In the genomic region with DNA sequence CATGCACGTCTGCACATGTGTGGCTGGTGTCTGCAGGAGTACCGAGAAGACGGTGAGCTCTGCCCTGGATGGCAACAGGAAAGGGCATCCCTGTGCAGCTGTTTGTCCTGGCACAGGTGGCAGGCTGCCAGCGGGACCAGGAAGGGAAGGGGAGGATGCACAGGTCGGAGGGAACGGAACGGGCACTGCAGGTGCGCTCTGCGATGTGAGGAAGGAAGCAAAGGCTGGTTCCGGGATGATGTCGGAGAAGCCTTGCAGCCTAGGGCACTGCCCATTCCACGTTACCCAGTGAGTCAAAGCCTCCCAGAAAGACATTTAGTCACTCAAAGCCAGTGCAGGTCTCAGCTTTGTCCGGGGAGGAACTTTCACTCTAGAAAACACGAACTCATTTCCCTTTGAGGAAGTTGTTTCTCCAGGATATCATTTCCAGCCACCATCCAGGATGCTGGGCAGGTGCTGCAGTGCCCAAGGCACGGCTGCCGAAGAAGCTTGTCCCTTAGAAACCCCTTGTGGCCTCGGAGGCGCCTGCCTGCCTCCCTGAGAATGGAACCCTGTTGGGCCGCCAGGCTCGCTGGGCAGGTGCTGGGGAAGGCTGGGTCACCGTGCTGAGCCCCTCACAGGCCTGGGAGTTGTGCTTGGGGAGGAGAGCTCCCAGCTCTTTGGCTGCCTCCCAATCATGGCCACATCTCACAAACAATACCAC, we compare ENCODE assay signal across 14 cellular contexts. TPM values are rescaled to one million over a fixed set of nuclear protein-coding genes. Genes with fewer than 3 reads are reported as not detected.
A peak's percentile ranks its signal among the peaks of the same experiment; 100 is the strongest.
DNase-seq lines count a peak whose midpoint lies in the region; ATAC-seq and TF ChIP-seq lines count a peak whose summit lies in the region.
"Had no signal": no experiment of that assay in that cellular context is flagged by ENCODE, and none has a peak within 500 bp of the region (broad histone marks: within the 10 kb centered on the region; RNA-seq: fewer than 3 reads in every experiment).

No MANE protein-coding gene starts in this region.

- H3K27ac ChIP-seq in SJCRH30: peak overlapping the region; percentile 54
- no peak overlapping the region for H3K27ac ChIP-seq in left lung
- no peak overlapping the region for H3K27ac ChIP-seq in brain microvascular endothelial cell
- H3K27ac ChIP-seq: ovary had no signal

- ATAC-seq in left lung (peak; percentile 37), WTC11 (no peak), HG03159 (IDR thresholded peaks at IDR 0.05; ENCODE audit: unreplicated experiment) (no peak)
- ATAC-seq: activated CD8-positive, alpha-beta T cell treated with anti-CD3 and anti-CD28 coated beads for 36 hours had no signal

- peaks cover 18% of the 10 kb centered on the region for H3K27me3 Mint-ChIP-seq in WTC11 (ENCODE audit: low read depth)

- DNase-seq in COLO668 (lab: John Stamatoyannopoulos, UW; ENCODE audit: unreplicated experiment) (peak; percentile 75), HPDE6-E6E7 (ENCODE audit: extremely low spot score) (peak; percentile 53), SJCRH30 (peak in 1 of 2 experiments; percentile 61), left lung (no peak), WTC11 (ENCODE audit: low spot score) (no peak), brain microvascular endothelial cell (no peak)
- DNase-seq in activated CD8-positive, alpha-beta memory T cell treated with anti-CD3 and anti-CD28 coated beads for 24 hours: no peak
- DNase-seq: activated CD8-positive, alpha-beta T cell treated with anti-CD3 and anti-CD28 coated beads for 36 hours; CD8-positive, alpha-beta memory T cell; effector CD8-positive, alpha-beta T cell; Kasumi-1; mammary epithelial cell; ovary had no signal

- CTCF ChIA-PET in WTC11 (lab: Charles Lee): interaction anchor here (0.9 to 2.8 kb wide), 4 partner anchors 20 to 142 kb away, joined by 3 to 18 read pairs (median 6); no protein-coding TSS in a partner anchor

- no peak overlapping the region for H3K4me3 Mint-ChIP-seq in WTC11
- H3K4me3 Mint-ChIP-seq: activated CD8-positive, alpha-beta T cell treated with anti-CD3 and anti-CD28 coated beads for 36 hours had no signal

- peaks cover 27% of the 10 kb centered on the region for H3K36me3 Mint-ChIP-seq in WTC11
- H3K36me3 Mint-ChIP-seq: CD8-positive, alpha-beta memory T cell had no signal

- POLR2A ChIA-PET in WTC11 (lab: Charles Lee): interaction anchor here (0.5 to 1.3 kb wide), 3 partner anchors 13 to 701 kb away, joined by 3 to 4 read pairs (median 3); a partner anchor contains a TSS

- no peak overlapping the region; the same call in 1 of the 2 replicates for H3K27ac Mint-ChIP-seq in WTC11
- H3K27ac Mint-ChIP-seq: activated CD8-positive, alpha-beta T cell treated with anti-CD3 and anti-CD28 coated beads for 36 hours had no signal

- peaks cover 33% of the 10 kb centered on the region for H3K36me3 ChIP-seq in SJCRH30
- peaks cover 0 to 13% of the 10 kb centered on the region in 2 donors for H3K36me3 ChIP-seq in left lung
- H3K36me3 ChIP-seq in brain microvascular endothelial cell (replicated peaks): no peaks in the 10 kb centered on the region
- H3K36me3 ChIP-seq: ovary had no signal

- in situ Hi-C loops in brain microvascular endothelial cell (cut with HindIII; ENCODE audit: low pct_ligation_motif_present, low sequenced_read_pairs): no loop called here

- intact Hi-C loops in left lung (cut with DNase I): no loop called here

- no peak for TF ChIP-seq CTCF in left lung (IDR thresholded peaks at IDR 0.05)
- no peak for TF ChIP-seq CTCF in WTC11 (IDR thresholded peaks at IDR 0.05)
- TF ChIP-seq CTCF in brain microvascular endothelial cell (IDR thresholded peaks at IDR 0.05; ENCODE audit: low read depth, low read length, missing control alignments): no peak

- H3K4me1 ChIP-seq in SJCRH30 (peaks cover 27% of the 10 kb centered on the region), left lung (peaks cover 0 to 16% of the 10 kb centered on the region in 2 donors)

- H3K9me3 ChIP-seq in SJCRH30 (replicated peaks) (no peaks in the 10 kb centered on the region), left lung (no peaks in the 10 kb centered on the region)
- H3K9me3 ChIP-seq: ovary had no signal

- no peaks in the 10 kb centered on the region for H3K9me3 Mint-ChIP-seq in WTC11
- H3K9me3 Mint-ChIP-seq: activated CD8-positive, alpha-beta T cell treated with anti-CD3 and anti-CD28 coated beads for 36 hours; CD8-positive, alpha-beta memory T cell had no signal

- H3K4me3 ChIP-seq in SJCRH30: no peak overlapping the region
- H3K4me3 ChIP-seq in left lung: no peak overlapping the region
- no peak overlapping the region for H3K4me3 ChIP-seq in brain microvascular endothelial cell (ENCODE audit: low read depth, low read length)
- H3K4me3 ChIP-seq: ovary had no signal

- peaks cover 4% of the 10 kb centered on the region; the same call in 1 of the 2 replicates for H3K4me1 Mint-ChIP-seq in WTC11

- H3K27me3 ChIP-seq in SJCRH30: no peaks in the 10 kb centered on the region
- H3K27me3 ChIP-seq in left lung: peaks cover 13 to 48% of the 10 kb centered on the region in 2 donors
- peaks cover 17% of the 10 kb centered on the region for H3K27me3 ChIP-seq in brain microvascular endothelial cell (replicated peaks)
- H3K27me3 ChIP-seq: ovary had no signal

TF ChIP-seq in WTC11, 78 proteins besides CTCF, POLR2A, EP300 and RAD21:
- TF ChIP-seq MXD4 (CRISPR knock-in tag; IDR thresholded peaks at IDR 0.05; ENCODE audit: borderline replicate concordance): no peak
- no peak for TF ChIP-seq ELF4 (CRISPR knock-in tag; IDR thresholded peaks at IDR 0.05; ENCODE audit: low read depth)
- TF ChIP-seq RELA (CRISPR knock-in tag; IDR thresholded peaks at IDR 0.05; ENCODE audit: borderline replicate concordance): no peak
- no peak for TF ChIP-seq TCF7 (CRISPR knock-in tag; IDR thresholded peaks at IDR 0.05; ENCODE audit: low read depth)
- TF ChIP-seq CREB1 (CRISPR knock-in tag; IDR thresholded peaks at IDR 0.05): no peak
- TF ChIP-seq, protein P1, sequence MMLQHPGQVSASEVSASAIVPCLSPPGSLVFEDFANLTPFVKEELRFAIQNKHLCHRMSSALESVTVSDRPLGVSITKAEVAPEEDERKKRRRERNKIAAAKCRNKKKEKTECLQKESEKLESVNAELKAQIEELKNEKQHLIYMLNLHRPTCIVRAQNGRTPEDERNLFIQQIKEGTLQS (CRISPR knock-in tag; conservative IDR thresholded peaks at IDR 0.05): no peak
- TF ChIP-seq NR2C2 (CRISPR knock-in tag; IDR thresholded peaks at IDR 0.05): no peak
- TF ChIP-seq, protein P2, sequence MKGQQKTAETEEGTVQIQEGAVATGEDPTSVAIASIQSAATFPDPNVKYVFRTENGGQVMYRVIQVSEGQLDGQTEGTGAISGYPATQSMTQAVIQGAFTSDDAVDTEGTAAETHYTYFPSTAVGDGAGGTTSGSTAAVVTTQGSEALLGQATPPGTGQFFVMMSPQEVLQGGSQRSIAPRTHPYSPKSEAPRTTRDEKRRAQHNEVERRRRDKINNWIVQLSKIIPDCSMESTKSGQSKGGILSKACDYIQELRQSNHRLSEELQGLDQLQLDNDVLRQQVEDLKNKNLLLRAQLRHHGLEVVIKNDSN (CRISPR knock-in tag; IDR thresholded peaks at IDR 0.05): no peak
- TF ChIP-seq, protein P3, sequence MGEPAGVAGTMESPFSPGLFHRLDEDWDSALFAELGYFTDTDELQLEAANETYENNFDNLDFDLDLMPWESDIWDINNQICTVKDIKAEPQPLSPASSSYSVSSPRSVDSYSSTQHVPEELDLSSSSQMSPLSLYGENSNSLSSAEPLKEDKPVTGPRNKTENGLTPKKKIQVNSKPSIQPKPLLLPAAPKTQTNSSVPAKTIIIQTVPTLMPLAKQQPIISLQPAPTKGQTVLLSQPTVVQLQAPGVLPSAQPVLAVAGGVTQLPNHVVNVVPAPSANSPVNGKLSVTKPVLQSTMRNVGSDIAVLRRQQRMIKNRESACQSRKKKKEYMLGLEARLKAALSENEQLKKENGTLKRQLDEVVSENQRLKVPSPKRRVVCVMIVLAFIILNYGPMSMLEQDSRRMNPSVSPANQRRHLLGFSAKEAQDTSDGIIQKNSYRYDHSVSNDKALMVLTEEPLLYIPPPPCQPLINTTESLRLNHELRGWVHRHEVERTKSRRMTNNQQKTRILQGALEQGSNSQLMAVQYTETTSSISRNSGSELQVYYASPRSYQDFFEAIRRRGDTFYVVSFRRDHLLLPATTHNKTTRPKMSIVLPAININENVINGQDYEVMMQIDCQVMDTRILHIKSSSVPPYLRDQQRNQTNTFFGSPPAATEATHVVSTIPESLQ (CRISPR knock-in tag; IDR thresholded peaks at IDR 0.05): no peak
- no peak for TF ChIP-seq NFYB (CRISPR knock-in tag; conservative IDR thresholded peaks at IDR 0.05; ENCODE audit: low read depth)
- no peak for TF ChIP-seq TEAD4 (CRISPR knock-in tag; IDR thresholded peaks at IDR 0.05)

RNA-seq across cellular contexts. Expression of a gene that starts 4.5 kb away (rescaled TPM):
- 0.10 TPM in 1 of 2 replicates, not detected in the other for total RNA-seq in SJCRH30 (2014; rRNA removed; shearing (Covaris generic))
- not detected for total RNA-seq in left lung
- total RNA-seq in WTC11 (2021): 0.24 to 0.41 TPM (median 0.27 TPM) in 3 replicates
- total RNA-seq: activated CD8-positive, alpha-beta T cell treated with anti-CD3 and anti-CD28 coated beads for 36 hours; CD8-positive, alpha-beta memory T cell; mammary epithelial cell; ovary had no signal

RNA-seq across cellular contexts. Expression of a gene that starts 12.8 kb away (rescaled TPM):
- total RNA-seq in SJCRH30 (2014; rRNA removed; shearing (Covaris generic)): 248 and 255 TPM in 2 replicates
- total RNA-seq in left lung: 10 to 100 TPM in 1 of 2 donors, 1 to 10 TPM in 1; 4.8 to 12.1 TPM
- total RNA-seq in WTC11 (2021): 115 to 117 TPM (median 117 TPM) in 3 replicates

RNA-seq across cellular contexts. Expression of a gene that starts 39.7 kb away (rescaled TPM):
- total RNA-seq in SJCRH30 (2014; rRNA removed; shearing (Covaris generic)): 97.1 and 110 TPM in 2 replicates
- total RNA-seq in left lung: 10 to 100 TPM; 31.3 to 38.6 TPM
- total RNA-seq in WTC11 (2021): 45.1 to 58.7 TPM (median 48.8 TPM) in 3 replicates

RNA-seq across cellular contexts. Expression of a gene that starts 40.1 kb away (rescaled TPM):
- total RNA-seq in SJCRH30 (2014; rRNA removed; shearing (Covaris generic)): 141 and 158 TPM in 2 replicates
- total RNA-seq in left lung (10 to 100 TPM; 24.0 to 33.0 TPM), WTC11 (2021) (72.5 to 84.1 TPM (median 82.6 TPM) in 3 replicates)

RNA-seq across cellular contexts. Expression of a gene that starts 58.5 kb away (rescaled TPM):
- 19.5 and 21.1 TPM in 2 replicates for total RNA-seq in SJCRH30 (2014; rRNA removed; shearing (Covaris generic))
- 100 to 1,000 TPM; 192 to 227 TPM for total RNA-seq in left lung
- 47.7 to 50.3 TPM (median 50.2 TPM) in 3 replicates for total RNA-seq in WTC11 (2021)

Comparison
In these comparisons a context has a peak if more than half of its experiments do, and no peak if none do; other contexts are left out.
1. DNase-seq: peak in COLO668 (single experiment) and HPDE6-E6E7 (single experiment); none in left lung (0 of 2), WTC11 (single experiment), activated CD8-positive, alpha-beta memory T cell treated with anti-CD3 and anti-CD28 coated beads for 24 hours (single experiment) and brain microvascular endothelial cell (single experiment).